ENCODE assay signal across 1 cellular context in the genomic region with DNA sequence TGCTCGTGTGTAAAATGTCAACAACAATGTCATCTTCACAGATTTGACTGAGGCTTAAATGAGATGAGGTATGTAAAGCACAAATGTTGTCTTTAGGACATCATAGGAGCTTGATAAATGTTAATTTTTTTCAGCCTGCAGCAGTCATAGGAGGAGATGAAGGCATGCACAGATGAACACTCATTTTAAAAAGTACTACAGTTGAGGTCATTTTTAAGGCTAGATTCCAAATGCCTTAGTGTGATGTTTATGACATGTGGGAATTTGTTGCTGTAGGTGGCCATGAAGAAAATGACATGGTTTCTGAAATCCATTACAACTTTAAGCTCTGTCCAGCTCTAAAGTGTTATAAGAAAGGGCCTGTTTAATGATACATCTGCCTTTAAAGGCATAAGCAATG.
TF ChIP-seq lines count a peak whose summit lies in the region.

No MANE protein-coding gene starts in this region.

TF ChIP-seq in IMR-90, 13 proteins besides CTCF, POLR2A, EP300 and RAD21:
- no peak for TF ChIP-seq MAFK (IDR thresholded peaks at IDR 0.05; ENCODE audit: low read depth, low read length)
